ENCODE assay signal across 1 cellular context in the genomic region with DNA sequence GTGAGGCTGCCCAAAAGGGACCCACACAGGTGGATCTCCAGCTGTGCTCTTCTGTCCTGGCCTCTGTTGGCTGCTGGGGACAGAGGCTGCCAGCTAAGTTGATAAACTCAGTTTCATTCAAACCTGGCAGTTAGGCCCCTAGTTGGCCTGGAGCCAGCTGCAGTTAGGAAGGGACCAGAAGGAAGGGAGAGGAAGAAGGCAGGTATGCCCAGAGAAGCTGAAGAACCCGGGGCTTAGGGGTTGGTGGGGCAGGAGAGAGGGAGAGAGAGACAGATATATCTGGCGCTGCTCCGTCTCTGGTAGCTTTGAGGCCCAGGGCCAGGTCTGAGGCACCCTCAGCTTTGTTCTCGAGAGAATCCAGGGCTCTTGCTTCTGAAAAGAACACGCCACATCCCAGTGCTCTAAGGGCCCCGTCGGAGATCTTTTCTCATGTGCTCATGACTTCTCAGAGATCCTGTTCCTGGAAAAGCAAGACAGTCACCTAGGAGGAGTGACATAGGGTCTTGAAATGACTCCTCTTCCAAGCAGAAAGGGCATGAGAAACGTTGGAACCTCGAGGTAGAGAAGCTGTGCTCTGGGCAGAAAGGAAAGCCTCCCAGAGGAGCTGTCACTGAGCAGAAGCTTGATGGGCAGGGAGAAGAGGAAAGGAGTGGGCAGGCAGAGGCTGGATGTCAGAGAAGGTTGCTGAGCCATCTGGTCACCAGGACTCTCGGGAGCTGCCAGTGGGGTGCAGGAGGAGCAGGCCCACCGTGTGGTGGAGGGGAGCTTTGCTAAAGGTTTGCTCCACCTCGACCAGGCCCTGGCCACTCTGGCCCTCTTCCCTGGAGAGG.
A peak's percentile ranks its signal among the peaks of the same experiment; 100 is the strongest.
TF ChIP-seq lines count a peak whose summit lies in the region.

No MANE protein-coding gene starts in this region.

TF ChIP-seq in K562, 482 proteins besides CTCF, POLR2A, EP300 and RAD21 (continued from another document):
- TF ChIP-seq LARP7 (IDR thresholded peaks at IDR 0.05) (no peak), HEY1 (CRISPR knock-in tag; IDR thresholded peaks at IDR 0.05; ENCODE audit: borderline replicate concordance) (no peak), RBM15 (IDR thresholded peaks at IDR 0.05; ENCODE audit: insufficient read depth, low read length) (no peak), ZNF764 (CRISPR knock-in tag; IDR thresholded peaks at IDR 0.05; ENCODE audit: low read depth) (no peak), ZNF277 (CRISPR knock-in tag; IDR thresholded peaks at IDR 0.05; ENCODE audit: borderline replicate concordance) (no peak), PHF21A (IDR thresholded peaks at IDR 0.05; ENCODE audit: borderline replicate concordance, low read depth) (no peak), ID3 (CRISPR knock-in tag; IDR thresholded peaks at IDR 0.05) (no peak), ID3 (tag; IDR thresholded peaks at IDR 0.05) (no peak), CHD4 (IDR thresholded peaks at IDR 0.05; ENCODE audit: insufficient read depth, insufficient replicate concordance, low read depth, low read length, poor library complexity, severe bottlenecking) (no peak), BRD4 (IDR thresholded peaks at IDR 0.05) (peak; percentile 86; the same call in 1 of the 2 replicates), SRSF1 (IDR thresholded peaks at IDR 0.05; ENCODE audit: low read depth, low read length) (no peak), ZNF124 (CRISPR knock-in tag; IDR thresholded peaks at IDR 0.05) (no peak), ETV6 (IDR thresholded peaks at IDR 0.05; ENCODE audit: borderline replicate concordance in 1 of 2, low read depth in 2 of 2, low read length in 1 of 2) (no peak), ETV6 (CRISPR knock-in tag; IDR thresholded peaks at IDR 0.05; ENCODE audit: borderline replicate concordance) (no peak), CREB3 (tag; conservative IDR thresholded peaks at IDR 0.05; ENCODE audit: low read depth) (peak; percentile 38), DACH1 (IDR thresholded peaks at IDR 0.05; ENCODE audit: partially characterized antibody) (no peak), NCOR1 (IDR thresholded peaks at IDR 0.05) (no peak), NFIC (IDR thresholded peaks at IDR 0.05) (peak; percentile 97), MEIS2 (IDR thresholded peaks at IDR 0.05; ENCODE audit: partially characterized antibody) (no peak), KDM1A (IDR thresholded peaks at IDR 0.05) (no peak), DMBX1 (CRISPR knock-in tag; IDR thresholded peaks at IDR 0.05; ENCODE audit: borderline replicate concordance) (peak; percentile 59; the same call in 1 of the 2 replicates), HDGF (IDR thresholded peaks at IDR 0.05) (no peak), FOS (IDR thresholded peaks at IDR 0.05; ENCODE audit: extremely low read depth, insufficient read length) (no peak), FOXA1 (IDR thresholded peaks at IDR 0.05; ENCODE audit: borderline replicate concordance) (no peak), FOSL1 (tag; conservative IDR thresholded peaks at IDR 0.05) (0 out of 2 replicates have a peak, but pooled peaks have one; percentile 12), PHF8 (IDR thresholded peaks at IDR 0.05; ENCODE audit: borderline replicate concordance, low read length) (no peak), RFX1 (IDR thresholded peaks at IDR 0.05) (no peak)
- TF ChIP-seq, protein P1, sequence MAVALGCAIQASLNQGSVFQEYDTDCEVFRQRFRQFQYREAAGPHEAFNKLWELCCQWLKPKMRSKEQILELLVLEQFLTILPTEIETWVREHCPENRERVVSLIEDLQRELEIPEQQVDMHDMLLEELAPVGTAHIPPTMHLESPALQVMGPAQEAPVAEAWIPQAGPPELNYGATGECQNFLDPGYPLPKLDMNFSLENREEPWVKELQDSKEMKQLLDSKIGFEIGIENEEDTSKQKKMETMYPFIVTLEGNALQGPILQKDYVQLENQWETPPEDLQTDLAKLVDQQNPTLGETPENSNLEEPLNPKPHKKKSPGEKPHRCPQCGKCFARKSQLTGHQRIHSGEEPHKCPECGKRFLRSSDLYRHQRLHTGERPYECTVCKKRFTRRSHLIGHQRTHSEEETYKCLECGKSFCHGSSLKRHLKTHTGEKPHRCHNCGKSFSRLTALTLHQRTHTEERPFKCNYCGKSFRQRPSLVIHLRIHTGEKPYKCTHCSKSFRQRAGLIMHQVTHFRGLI (CRISPR knock-in tag; IDR thresholded peaks at IDR 0.05) = no peak
- TF ChIP-seq, protein P2, sequence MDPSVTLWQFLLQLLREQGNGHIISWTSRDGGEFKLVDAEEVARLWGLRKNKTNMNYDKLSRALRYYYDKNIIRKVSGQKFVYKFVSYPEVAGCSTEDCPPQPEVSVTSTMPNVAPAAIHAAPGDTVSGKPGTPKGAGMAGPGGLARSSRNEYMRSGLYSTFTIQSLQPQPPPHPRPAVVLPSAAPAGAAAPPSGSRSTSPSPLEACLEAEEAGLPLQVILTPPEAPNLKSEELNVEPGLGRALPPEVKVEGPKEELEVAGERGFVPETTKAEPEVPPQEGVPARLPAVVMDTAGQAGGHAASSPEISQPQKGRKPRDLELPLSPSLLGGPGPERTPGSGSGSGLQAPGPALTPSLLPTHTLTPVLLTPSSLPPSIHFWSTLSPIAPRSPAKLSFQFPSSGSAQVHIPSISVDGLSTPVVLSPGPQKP (CRISPR knock-in tag; IDR thresholded peaks at IDR 0.05) = no peak
- TF ChIP-seq, protein P3, sequence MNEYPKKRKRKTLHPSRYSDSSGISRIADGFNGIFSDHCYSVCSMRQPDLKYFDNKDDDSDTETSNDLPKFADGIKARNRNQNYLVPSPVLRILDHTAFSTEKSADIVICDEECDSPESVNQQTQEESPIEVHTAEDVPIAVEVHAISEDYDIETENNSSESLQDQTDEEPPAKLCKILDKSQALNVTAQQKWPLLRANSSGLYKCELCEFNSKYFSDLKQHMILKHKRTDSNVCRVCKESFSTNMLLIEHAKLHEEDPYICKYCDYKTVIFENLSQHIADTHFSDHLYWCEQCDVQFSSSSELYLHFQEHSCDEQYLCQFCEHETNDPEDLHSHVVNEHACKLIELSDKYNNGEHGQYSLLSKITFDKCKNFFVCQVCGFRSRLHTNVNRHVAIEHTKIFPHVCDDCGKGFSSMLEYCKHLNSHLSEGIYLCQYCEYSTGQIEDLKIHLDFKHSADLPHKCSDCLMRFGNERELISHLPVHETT (CRISPR knock-in tag; conservative IDR thresholded peaks at IDR 0.05 in 1 of 2, IDR thresholded peaks at IDR 0.05 in 1 of 2) = peak in 1 of 2 experiments; percentile 10; a peak in 1 of 4 replicates
- TF ChIP-seq, protein P4, sequence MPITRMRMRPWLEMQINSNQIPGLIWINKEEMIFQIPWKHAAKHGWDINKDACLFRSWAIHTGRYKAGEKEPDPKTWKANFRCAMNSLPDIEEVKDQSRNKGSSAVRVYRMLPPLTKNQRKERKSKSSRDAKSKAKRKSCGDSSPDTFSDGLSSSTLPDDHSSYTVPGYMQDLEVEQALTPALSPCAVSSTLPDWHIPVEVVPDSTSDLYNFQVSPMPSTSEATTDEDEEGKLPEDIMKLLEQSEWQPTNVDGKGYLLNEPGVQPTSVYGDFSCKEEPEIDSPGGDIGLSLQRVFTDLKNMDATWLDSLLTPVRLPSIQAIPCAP (CRISPR knock-in tag; IDR thresholded peaks at IDR 0.05; ENCODE audit: borderline replicate concordance) = no peak
